ENCODE assay signal across 20 cellular contexts in genomic region chr1:10610901-10611600, GRCh38.
DNase-seq lines count a peak whose midpoint lies in the region; ATAC-seq and TF ChIP-seq lines count a peak whose summit lies in the region.
"Had no signal": no experiment of that assay in that cellular context is flagged by ENCODE, and none has a peak within 500 bp of the region (broad histone marks: within the 10 kb centered on the region; RNA-seq: fewer than 3 reads in every experiment).

No MANE protein-coding gene starts in this region.

- no peaks in the 10 kb centered on the region for H3K4me1 Mint-ChIP-seq in T-cell
- no peaks in the 10 kb centered on the region for H3K4me1 Mint-ChIP-seq in activated T-cell treated with anti-CD3 and anti-CD28 coated beads, Interleukin-2, amount 50 U/mL, for 24 hours (ENCODE audit: low read depth)

- in situ Hi-C loops in astrocyte of the spinal cord (cut with HindIII; ENCODE audit: low sequenced_read_pairs), result no loop called here

- POLR2A ChIA-PET in T-cell (lab: Charles Lee), result no interaction called here

- H3K36me3 Mint-ChIP-seq in T-cell, result peaks cover 19% of the 10 kb centered on the region
- H3K36me3 Mint-ChIP-seq in activated T-cell treated with anti-CD3 and anti-CD28 coated beads, Interleukin-2, amount 50 U/mL, for 24 hours (ENCODE audit: low read depth), result peaks cover 4% of the 10 kb centered on the region

- no peak overlapping the region for H3K4me3 ChIP-seq in AG10803 (ENCODE audit: low read length)
- H3K4me3 ChIP-seq in astrocyte of the spinal cord (ENCODE audit: low read depth, low read length), result no peak overlapping the region
- H3K4me3 ChIP-seq: A549, SK-N-MC had no signal

- no peaks in the 10 kb centered on the region for H3K27me3 Mint-ChIP-seq in T-cell
- H3K27me3 Mint-ChIP-seq in activated T-cell treated with anti-CD3 and anti-CD28 coated beads, Interleukin-2, amount 50 U/mL, for 24 hours, result no peaks in the 10 kb centered on the region

- H3K27ac Mint-ChIP-seq in T-cell, result no peak overlapping the region
- H3K27ac Mint-ChIP-seq in activated T-cell treated with anti-CD3 and anti-CD28 coated beads, Interleukin-2, amount 50 U/mL, for 24 hours, result no peak overlapping the region

- no peaks in the 10 kb centered on the region for H3K9me3 Mint-ChIP-seq in T-cell
- no peaks in the 10 kb centered on the region for H3K9me3 Mint-ChIP-seq in activated T-cell treated with anti-CD3 and anti-CD28 coated beads, Interleukin-2, amount 50 U/mL, for 24 hours
- H3K9me3 Mint-ChIP-seq: CD14-positive monocyte, H9 had no signal

- TF ChIP-seq CTCF in AG10803 (conservative IDR thresholded peaks at IDR 0.05; ENCODE audit: low read length) (no peak), astrocyte of the spinal cord (IDR thresholded peaks at IDR 0.05; ENCODE audit: low read depth, low read length) (no peak)

- DNase-seq in AG10803 (ENCODE audit: low read depth), result peak; percentile 17
- DNase-seq in LHCN-M2 (ENCODE audit: low read depth), result peak; percentile 32
- peak; percentile 21 for DNase-seq in astrocyte of the spinal cord (ENCODE audit: low read depth, low spot score)
- no peak for DNase-seq in left lobe of liver (ENCODE audit: low spot score)
- DNase-seq in T-cell, result no peak
- no peak for DNase-seq in activated T-cell treated with anti-CD3 and anti-CD28 coated beads, Interleukin-2, amount 50 U/mL, for 48 hours
- DNase-seq in activated T-cell treated with anti-CD3 and anti-CD28 coated beads, Interleukin-2, amount 50 U/mL, for 24 hours, result no peak
- no peak for DNase-seq in C1 segment of cervical spinal cord (lab: John Stamatoyannopoulos, UW)
- DNase-seq: Caco-2, DMS153, EL, H9, NCI-H1436, NCI-H2081, NCI-H510A treated with DMSO at 0.1 percent for 48 hours, Right ventricle myocardium superior had no signal

- ATAC-seq in left lobe of liver (peak; percentile 78), T-cell (replicated peaks in 1 of 4) (no peak)
- ATAC-seq: A549, Panc1 had no signal

- no peak overlapping the region for H3K4me3 Mint-ChIP-seq in T-cell
- H3K4me3 Mint-ChIP-seq in activated T-cell treated with anti-CD3 and anti-CD28 coated beads, Interleukin-2, amount 50 U/mL, for 24 hours, result no peak overlapping the region
- H3K4me3 Mint-ChIP-seq: CD14-positive monocyte, H9 had no signal

- CTCF ChIA-PET in T-cell (lab: Charles Lee), result no interaction called here

Comparison
In these comparisons a context has a peak if more than half of its experiments do, and no peak if none do; other contexts are left out.
1. DNase-seq: peak in AG10803 (single experiment), LHCN-M2 (single experiment) and astrocyte of the spinal cord (single experiment); none in left lobe of liver (single experiment), T-cell (0 of 34), activated T-cell treated with anti-CD3 and anti-CD28 coated beads, Interleukin-2, amount 50 U/mL, for 48 hours (0 of 2), activated T-cell treated with anti-CD3 and anti-CD28 coated beads, Interleukin-2, amount 50 U/mL, for 24 hours (single experiment) and C1 segment of cervical spinal cord (0 of 14).